ENCODE assay signal across 6 cellular contexts in the genomic region with DNA sequence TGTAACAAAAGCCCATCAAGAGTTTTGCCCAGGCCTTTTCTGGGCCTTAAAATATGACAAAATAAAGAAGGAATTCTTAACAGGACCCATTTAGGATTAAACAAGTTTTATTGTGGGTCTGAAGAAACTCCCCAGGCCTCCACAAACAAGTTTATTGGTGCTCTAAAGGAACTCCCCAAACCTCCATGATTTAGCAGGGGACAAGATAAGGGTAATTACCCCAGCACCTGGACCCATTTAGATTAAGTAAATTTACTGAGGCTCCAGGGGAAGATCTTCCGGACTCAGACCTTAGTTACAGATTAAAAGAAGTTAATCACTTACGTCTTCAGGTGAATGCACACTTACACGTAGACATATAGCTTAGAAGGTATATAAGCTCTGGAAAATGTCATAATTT. TPM values are rescaled to one million over a fixed set of nuclear protein-coding genes. Genes with fewer than 3 reads are reported as not detected.
"Had no signal": no experiment of that assay in that cellular context is flagged by ENCODE, and none has a peak within 500 bp of the region (broad histone marks: within the 10 kb centered on the region; RNA-seq: fewer than 3 reads in every experiment).

No MANE protein-coding gene starts in this region.

RNA-seq across cellular contexts. Expression of a gene that starts 9.3 kb away (rescaled TPM):
- total RNA-seq: MCF 10A, NCI-H460, Peyer's patch, Right ventricle myocardium superior, SJSA1 had no signal
- polyA plus RNA-seq: SK-N-SH had no signal
